In genomic region chr18:48441405-48441881, GRCh38 we compare ENCODE assay signal across 1 cellular context.
TF ChIP-seq lines count a peak whose summit lies in the region.

No MANE protein-coding gene starts in this region.

TF ChIP-seq in SK-N-SH, 30 proteins besides CTCF, POLR2A, EP300 and RAD21 (continued from another document):
- TF ChIP-seq USF1 (IDR thresholded peaks at IDR 0.05; ENCODE audit: borderline replicate concordance, low read depth) (no peak), TCF12 (IDR thresholded peaks at IDR 0.05) (no peak), PBX3 (IDR thresholded peaks at IDR 0.05) (no peak), RFX5 (IDR thresholded peaks at IDR 0.05; ENCODE audit: low read length) (no peak), EZH2phosphoT487 (IDR thresholded peaks at IDR 0.05; ENCODE audit: borderline replicate concordance, low read depth) (no peak), IRF3 (IDR thresholded peaks at IDR 0.05; ENCODE audit: low read depth, low read length) (no peak), POLR2AphosphoS5 (IDR thresholded peaks at IDR 0.05; ENCODE audit: low read depth, low read length) (no peak), NFIC (IDR thresholded peaks at IDR 0.05; ENCODE audit: borderline replicate concordance) (no peak), MAX (IDR thresholded peaks at IDR 0.05; ENCODE audit: low read depth) (no peak), REST (IDR thresholded peaks at IDR 0.05; ENCODE audit: low read depth, low read length) (no peak), CHD2 (IDR thresholded peaks at IDR 0.05; ENCODE audit: low read length, partially characterized antibody) (no peak), MEF2A (IDR thresholded peaks at IDR 0.05; ENCODE audit: borderline replicate concordance, low read depth) (no peak), MXI1 (IDR thresholded peaks at IDR 0.05; ENCODE audit: low read depth, low read length) (no peak), ELF1 (IDR thresholded peaks at IDR 0.05) (no peak), SIN3A (IDR thresholded peaks at IDR 0.05; ENCODE audit: borderline replicate concordance, low read depth, low read length) (no peak), JUND (IDR thresholded peaks at IDR 0.05) (no peak), GABPA (IDR thresholded peaks at IDR 0.05; ENCODE audit: low read depth) (no peak), TAF1 (IDR thresholded peaks at IDR 0.05; ENCODE audit: borderline replicate concordance, low read depth, low read length) (no peak), SMC3 (IDR thresholded peaks at IDR 0.05; ENCODE audit: low read depth, low read length) (no peak)
